ENCODE assay signal across 16 cellular contexts in genomic region chr1:175273656-175274055, GRCh38.
DNase-seq lines count a peak whose midpoint lies in the region; ATAC-seq and TF ChIP-seq lines count a peak whose summit lies in the region.
"Had no signal": no experiment of that assay in that cellular context is flagged by ENCODE, and none has a peak within 500 bp of the region (broad histone marks: within the 10 kb centered on the region; RNA-seq: fewer than 3 reads in every experiment).

No MANE protein-coding gene starts in this region.

- WGBS in body of pancreas, 2 donors: 78 to 80% methylated on average over 2 of the region's 2 CpGs

- H3K4me1 ChIP-seq in right atrium auricular region: peaks cover 0 to 7% of the 10 kb centered on the region in 2 donors
- no peaks in the 10 kb centered on the region for H3K4me1 ChIP-seq in body of pancreas
- peaks cover 10 to 15% (median 10%) of the 10 kb centered on the region in 3 donors for H3K4me1 ChIP-seq in skeletal muscle tissue (ENCODE audit: control insufficient read depth in 3 of 3, insufficient read depth in 3 of 3, low read length in 3 of 3)
- H3K4me1 ChIP-seq: HAP-1 had no signal

- no peaks in the 10 kb centered on the region for H3K9me3 ChIP-seq in right atrium auricular region
- no peaks in the 10 kb centered on the region for H3K9me3 ChIP-seq in body of pancreas
- no peaks in the 10 kb centered on the region for H3K9me3 ChIP-seq in skeletal muscle tissue (ENCODE audit: control insufficient read depth in 3 of 3, low read length in 3 of 3)
- H3K9me3 ChIP-seq: HAP-1 had no signal

- ATAC-seq in Right ventricle myocardium inferior: peak; percentile 83
- no peak for ATAC-seq in body of pancreas
- peak; percentile 80 for ATAC-seq in left ventricle myocardium superior
- ATAC-seq in HG03097 (IDR thresholded peaks at IDR 0.05; ENCODE audit: low FRiP score, unreplicated experiment): no peak
- ATAC-seq in GM21423 (IDR thresholded peaks at IDR 0.05; ENCODE audit: unreplicated experiment): no peak
- ATAC-seq: CD8-positive, alpha-beta T cell had no signal

- no peak for DNase-seq in Right ventricle myocardium inferior (ENCODE audit: missing footprints)
- DNase-seq in right atrium auricular region (ENCODE audit: low spot score): no peak
- DNase-seq in body of pancreas: peak in 3 of 4 donors; percentile 8 to 34 (median 13)
- no peak for DNase-seq in left ventricle myocardium superior
- no peak for DNase-seq in stimulated activated CD4-positive, alpha-beta T cell treated with anti-CD3 and anti-CD28 coated beads, Interleukin-12 subunit alpha, Interleukin-12 subunit beta, amount 100 ng/mL, for 4 hours
- DNase-seq: CD8-positive, alpha-beta T cell; COR-L47; DMS153; DMS79 treated with DMSO at 0.1 percent for 48 hours; EL had no signal

- H3K9ac ChIP-seq in skeletal muscle tissue (ENCODE audit: low read depth in 1 of 3, low read length in 3 of 3): no peak overlapping the region

- no peak for TF ChIP-seq POLR2A in body of pancreas (IDR thresholded peaks at IDR 0.05)

- intact Hi-C loops in Right ventricle myocardium inferior (cut with DNase I): loop anchor here (2.0 kb wide), 1 partner anchor 45 kb away; no protein-coding TSS in a partner anchor
- intact Hi-C loops in body of pancreas (cut with DNase I): no loop called here
- intact Hi-C loops in left ventricle myocardium superior (cut with micrococcal nuclease): no loop called here

- H3K27me3 ChIP-seq in right atrium auricular region (no peaks in the 10 kb centered on the region), body of pancreas (no peaks in the 10 kb centered on the region), skeletal muscle tissue (ENCODE audit: control insufficient read depth in 3 of 3, insufficient read depth in 3 of 3, low read length in 3 of 3) (no peaks in the 10 kb centered on the region)

- no peak for TF ChIP-seq CTCF in right atrium auricular region (IDR thresholded peaks at IDR 0.05)
- no peak for TF ChIP-seq CTCF in body of pancreas (IDR thresholded peaks at IDR 0.05)

- H3K4me3 ChIP-seq in right atrium auricular region (no peak overlapping the region), body of pancreas (no peak overlapping the region), skeletal muscle tissue (ENCODE audit: low read length in 3 of 3) (no peak overlapping the region)
- H3K4me3 ChIP-seq: HAP-1 had no signal

- no peak overlapping the region for H3K27ac ChIP-seq in right atrium auricular region
- no peak overlapping the region for H3K27ac ChIP-seq in body of pancreas
- H3K27ac ChIP-seq in skeletal muscle tissue (ENCODE audit: low read depth, low read length): peak overlapping the region; percentile 30
- H3K27ac ChIP-seq: 22Rv1, HL-60 had no signal

- H3K36me3 ChIP-seq in right atrium auricular region: no peaks in the 10 kb centered on the region
- H3K36me3 ChIP-seq in body of pancreas (replicated peaks in 1 of 2; ENCODE audit: insufficient read depth in 1 of 2, low read depth in 2 of 2): no peaks in the 10 kb centered on the region
- H3K36me3 ChIP-seq in skeletal muscle tissue (ENCODE audit: control insufficient read depth in 3 of 3, insufficient read depth in 3 of 3, low read length in 3 of 3): no peaks in the 10 kb centered on the region
- H3K36me3 ChIP-seq: HAP-1 had no signal

Comparison
In these comparisons a context has a peak if more than half of its experiments do, and no peak if none do; other contexts are left out.
1. ATAC-seq: peak in Right ventricle myocardium inferior (single experiment) and left ventricle myocardium superior (single experiment); none in body of pancreas (single experiment), HG03097 (single experiment) and GM21423 (single experiment).
2. DNase-seq: peak in body of pancreas (3 of 4); none in Right ventricle myocardium inferior (single experiment), right atrium auricular region (single experiment), left ventricle myocardium superior (single experiment) and stimulated activated CD4-positive, alpha-beta T cell treated with anti-CD3 and anti-CD28 coated beads, Interleukin-12 subunit alpha, Interleukin-12 subunit beta, amount 100 ng/mL, for 4 hours (single experiment).